In genomic region chr1:116910379-116911165, GRCh38 we compare ENCODE assay signal across 8 cellular contexts. TPM values are rescaled to one million over a fixed set of nuclear protein-coding genes. Genes with fewer than 3 reads are reported as not detected.
DNase-seq lines count a peak whose midpoint lies in the region; ATAC-seq, FAIRE-seq and TF ChIP-seq lines count a peak whose summit lies in the region.

No MANE protein-coding gene starts in this region.

- H3K4me1 Mint-ChIP-seq in activated naive CD8-positive, alpha-beta T cell treated with anti-CD3 and anti-CD28 coated beads for 36 hours = peaks cover 2% of the 10 kb centered on the region
- peaks cover 4% of the 10 kb centered on the region for H3K4me1 Mint-ChIP-seq in stimulated activated memory B cell treated with anti-CD40 and anti-IgM and Interleukin-4, amounts not matched to agents 10 μg/mL and 1 μg/mL and 100 μg/mL, for 72 hours

- TF ChIP-seq CTCF in PC-9 (conservative IDR thresholded peaks at IDR 0.05) (no peak), smooth muscle cell (IDR thresholded peaks at IDR 0.05; ENCODE audit: borderline replicate concordance, insufficient read depth, poor library complexity, severe bottlenecking) (no peak)

- H3K4me2 ChIP-seq in PC-9 = peak overlapping the region; percentile 97
- H3K4me2 ChIP-seq in smooth muscle cell = peak overlapping the region; percentile 99

- H3K4me3 ChIP-seq in PC-9 (peak overlapping the region; percentile 77), iPS DF 6.9 (ENCODE audit: low read length) (peak overlapping the region; percentile 54; the same call in 1 of the 2 replicates), smooth muscle cell (peak overlapping the region; percentile 91)

- no peak overlapping the region for H3K27ac Mint-ChIP-seq in activated naive CD8-positive, alpha-beta T cell treated with anti-CD3 and anti-CD28 coated beads for 36 hours
- H3K27ac Mint-ChIP-seq in stimulated activated memory B cell treated with anti-CD40 and anti-IgM and Interleukin-4, amounts not matched to agents 10 μg/mL and 1 μg/mL and 100 μg/mL, for 72 hours = no peak overlapping the region

- CTCF ChIA-PET in PC-9 (lab: Charles Lee) = no interaction called here

- no peaks in the 10 kb centered on the region for H3K36me3 Mint-ChIP-seq in activated naive CD8-positive, alpha-beta T cell treated with anti-CD3 and anti-CD28 coated beads for 36 hours
- no peaks in the 10 kb centered on the region for H3K36me3 Mint-ChIP-seq in stimulated activated memory B cell treated with anti-CD40 and anti-IgM and Interleukin-4, amounts not matched to agents 10 μg/mL and 1 μg/mL and 100 μg/mL, for 72 hours

- DNase-seq in GM12891 (ENCODE audit: insufficient read length, low spot score) = peak; percentile 28
- peak; percentile 38 to 55 for DNase-seq in PC-9
- DNase-seq in activated naive CD8-positive, alpha-beta T cell treated with anti-CD3 and anti-CD28 coated beads for 36 hours = peak; percentile 48
- DNase-seq in iPS DF 6.9 (ENCODE audit: low read depth, low spot score) = no peak
- DNase-seq in smooth muscle cell (lab: John Stamatoyannopoulos, UW; ENCODE audit: unreplicated experiment) = no peak
- DNase-seq in putamen (ENCODE audit: low spot score) = no peak

- H3K4me1 ChIP-seq in PC-9 (replicated peaks; ENCODE audit: insufficient read depth) (peaks cover 64% of the 10 kb centered on the region), iPS DF 6.9 (ENCODE audit: control insufficient read depth, insufficient read depth, low read length) (peaks cover 2% of the 10 kb centered on the region; the same call in 1 of the 2 replicates), smooth muscle cell (ENCODE audit: low read depth) (peaks cover 26% of the 10 kb centered on the region)

- peaks cover 52% of the 10 kb centered on the region for H3K79me2 ChIP-seq in PC-9 (ENCODE audit: low read depth)
- peaks cover 43% of the 10 kb centered on the region for H3K79me2 ChIP-seq in smooth muscle cell (ENCODE audit: low read depth)

- no peak for FAIRE-seq in GM12891 (lab: Jason Lieb, UNC)

- H3F3A ChIP-seq in PC-9 (ENCODE audit: insufficient read depth, low read depth) = peaks cover 23% of the 10 kb centered on the region
- peaks cover 6% of the 10 kb centered on the region for H3F3A ChIP-seq in smooth muscle cell (ENCODE audit: low read depth)

- no TSS peak for BruUV-seq in PC-9 (replicated peaks; lab: Mats Ljungman, UMichigan)

- no peak for ATAC-seq in stimulated activated memory B cell treated with anti-CD40 and anti-IgM and Interleukin-4, amounts not matched to agents 10 μg/mL and 1 μg/mL and 100 μg/mL, for 72 hours
- no peak for ATAC-seq in HG03135 (IDR thresholded peaks at IDR 0.05; ENCODE audit: unreplicated experiment)

- H3K4me3 Mint-ChIP-seq in activated naive CD8-positive, alpha-beta T cell treated with anti-CD3 and anti-CD28 coated beads for 36 hours = no peak overlapping the region
- no peak overlapping the region for H3K4me3 Mint-ChIP-seq in stimulated activated memory B cell treated with anti-CD40 and anti-IgM and Interleukin-4, amounts not matched to agents 10 μg/mL and 1 μg/mL and 100 μg/mL, for 72 hours

- H4K20me1 ChIP-seq in PC-9 (ENCODE audit: insufficient read depth) (no peaks in the 10 kb centered on the region), smooth muscle cell (ENCODE audit: low read depth) (peaks cover 38% of the 10 kb centered on the region)

- POLR2A ChIA-PET in PC-9 (lab: Charles Lee; ENCODE audit: unreplicated experiment) = no interaction called here

- intact Hi-C loops in PC-9 (cut with micrococcal nuclease; ENCODE audit: unreplicated experiment) = loop anchor here (5.0 to 10.0 kb wide), 2 partner anchors 173 to 336 kb away; partner anchors contain the start of gene CD58

- H2AFZ ChIP-seq in PC-9 = peak overlapping the region; percentile 93
- peak overlapping the region; percentile 84 for H2AFZ ChIP-seq in smooth muscle cell (ENCODE audit: low read depth)

- H3K36me3 ChIP-seq in PC-9 (ENCODE audit: low read depth) = no peaks in the 10 kb centered on the region
- no peaks in the 10 kb centered on the region for H3K36me3 ChIP-seq in iPS DF 6.9 (ENCODE audit: control insufficient read depth, insufficient read depth, low read length)
- H3K36me3 ChIP-seq in smooth muscle cell (ENCODE audit: low read depth) = no peaks in the 10 kb centered on the region

- H3K9ac ChIP-seq in smooth muscle cell (ENCODE audit: low read depth) = peak overlapping the region; percentile 83

- no peaks in the 10 kb centered on the region for H3K9me2 ChIP-seq in PC-9 (ENCODE audit: insufficient read depth)

- peaks cover 9% of the 10 kb centered on the region for H3K27me3 Mint-ChIP-seq in activated naive CD8-positive, alpha-beta T cell treated with anti-CD3 and anti-CD28 coated beads for 36 hours
- H3K27me3 Mint-ChIP-seq in stimulated activated memory B cell treated with anti-CD40 and anti-IgM and Interleukin-4, amounts not matched to agents 10 μg/mL and 1 μg/mL and 100 μg/mL, for 72 hours = peaks cover 31% of the 10 kb centered on the region

- H3K9me3 ChIP-seq in PC-9 (ENCODE audit: insufficient read depth, low read depth) = no peaks in the 10 kb centered on the region
- no peaks in the 10 kb centered on the region for H3K9me3 ChIP-seq in iPS DF 6.9 (ENCODE audit: control insufficient read depth, insufficient read depth, low read length)
- H3K9me3 ChIP-seq in smooth muscle cell (replicated peaks; ENCODE audit: low read depth) = no peaks in the 10 kb centered on the region

- WGBS in iPS DF 6.9 (ENCODE audit: insufficient coverage, insufficient read length) = no CpG with 5 or more reads among the region's 63 CpGs
- WGBS in smooth muscle cell (ENCODE audit: low lambda C conversion rate) = under 1% methylated on average over 37 of the region's 63 CpGs

- TF ChIP-seq POLR2A in GM12891 (IDR thresholded peaks at IDR 0.05; ENCODE audit: low read depth, low read length) = no peak

- peak overlapping the region; percentile 21 for H3K27ac ChIP-seq in PC-9
- H3K27ac ChIP-seq in iPS DF 6.9 (ENCODE audit: low read length) = no peak overlapping the region
- peak overlapping the region; percentile 69 for H3K27ac ChIP-seq in smooth muscle cell (ENCODE audit: low read depth)

- H3K27me3 ChIP-seq in PC-9 (ENCODE audit: insufficient read depth, low read depth) (no peaks in the 10 kb centered on the region), iPS DF 6.9 (ENCODE audit: control insufficient read depth, insufficient read depth, low read length) (no peaks in the 10 kb centered on the region), smooth muscle cell (ENCODE audit: low read depth) (no peaks in the 10 kb centered on the region)

- H3K9me3 Mint-ChIP-seq in activated naive CD8-positive, alpha-beta T cell treated with anti-CD3 and anti-CD28 coated beads for 36 hours = no peaks in the 10 kb centered on the region
- H3K9me3 Mint-ChIP-seq in stimulated activated memory B cell treated with anti-CD40 and anti-IgM and Interleukin-4, amounts not matched to agents 10 μg/mL and 1 μg/mL and 100 μg/mL, for 72 hours = no peaks in the 10 kb centered on the region

TF ChIP-seq in GM12891, 5 proteins besides CTCF, POLR2A, EP300 and RAD21:
- TF ChIP-seq POU2F2 (IDR thresholded peaks at IDR 0.05; ENCODE audit: low read depth, low read length) (no peak), SPI1 (IDR thresholded peaks at IDR 0.05; ENCODE audit: low read depth, low read length) (no peak), POLR2AphosphoS5 (IDR thresholded peaks at IDR 0.05; ENCODE audit: low read depth, low read length) (no peak), PAX5 (IDR thresholded peaks at IDR 0.05; ENCODE audit: insufficient read depth, low read length, severe bottlenecking) (no peak), TAF1 (IDR thresholded peaks at IDR 0.05; ENCODE audit: low read depth, low read length) (no peak)

RNA-seq across cellular contexts. Expression of gene PTGFRN, which starts 0.9 kb away (rescaled TPM):
- polyA plus RNA-seq in GM12891 (2012; ENCODE audit: low read depth, missing spikeins) = 0.01 TPM
- total RNA-seq in PC-9 (2021) (83.7 and 87.3 TPM in 2 replicates), smooth muscle cell (97.9 and 152 TPM in 2 replicates)
- 1 to 10 TPM; 8.7 to 9.4 TPM for total RNA-seq in activated naive CD8-positive, alpha-beta T cell treated with anti-CD3 and anti-CD28 coated beads for 36 hours
- polyA plus RNA-seq in smooth muscle cell = 62.6 and 64.2 TPM in 2 replicates

Comparison
In these comparisons a context has a peak if more than half of its experiments do, and no peak if none do; other contexts are left out.
1. DNase-seq: peak in GM12891 (single experiment), PC-9 (2 of 2) and activated naive CD8-positive, alpha-beta T cell treated with anti-CD3 and anti-CD28 coated beads for 36 hours (single experiment); none in iPS DF 6.9 (single experiment), smooth muscle cell (single experiment) and putamen (single experiment).
2. Peak in every context shown above with its lines, with median percentiles within 50 percentile points of each other: H3K4me3 ChIP-seq.